ENCODE assay signal across 1 cellular context in genomic region chr1:11738096-11738495, GRCh38.
TF ChIP-seq lines count a peak whose summit lies in the region.

No MANE protein-coding gene starts in this region.

TF ChIP-seq in A549, 52 proteins besides CTCF, POLR2A, EP300 and RAD21:
- TF ChIP-seq EHMT2 (IDR thresholded peaks at IDR 0.05; ENCODE audit: low read depth), result no peak
- no peak for TF ChIP-seq RCOR1 (IDR thresholded peaks at IDR 0.05; ENCODE audit: low read depth, low read length)
- TF ChIP-seq ATOH8 (CRISPR knock-in tag; IDR thresholded peaks at IDR 0.05; ENCODE audit: low read depth), result no peak
- TF ChIP-seq, protein P1, sequence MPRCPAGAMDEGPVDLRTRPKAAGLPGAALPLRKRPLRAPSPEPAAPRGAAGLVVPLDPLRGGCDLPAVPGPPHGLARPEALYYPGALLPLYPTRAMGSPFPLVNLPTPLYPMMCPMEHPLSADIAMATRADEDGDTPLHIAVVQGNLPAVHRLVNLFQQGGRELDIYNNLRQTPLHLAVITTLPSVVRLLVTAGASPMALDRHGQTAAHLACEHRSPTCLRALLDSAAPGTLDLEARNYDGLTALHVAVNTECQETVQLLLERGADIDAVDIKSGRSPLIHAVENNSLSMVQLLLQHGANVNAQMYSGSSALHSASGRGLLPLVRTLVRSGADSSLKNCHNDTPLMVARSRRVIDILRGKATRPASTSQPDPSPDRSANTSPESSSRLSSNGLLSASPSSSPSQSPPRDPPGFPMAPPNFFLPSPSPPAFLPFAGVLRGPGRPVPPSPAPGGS (IDR thresholded peaks at IDR 0.05), result no peak
- no peak for TF ChIP-seq JUN (IDR thresholded peaks at IDR 0.05)
- TF ChIP-seq BHLHE40 (IDR thresholded peaks at IDR 0.05; ENCODE audit: low read depth, low read length), result no peak
